ENCODE assay signal across 1 cellular context in the genomic region with DNA sequence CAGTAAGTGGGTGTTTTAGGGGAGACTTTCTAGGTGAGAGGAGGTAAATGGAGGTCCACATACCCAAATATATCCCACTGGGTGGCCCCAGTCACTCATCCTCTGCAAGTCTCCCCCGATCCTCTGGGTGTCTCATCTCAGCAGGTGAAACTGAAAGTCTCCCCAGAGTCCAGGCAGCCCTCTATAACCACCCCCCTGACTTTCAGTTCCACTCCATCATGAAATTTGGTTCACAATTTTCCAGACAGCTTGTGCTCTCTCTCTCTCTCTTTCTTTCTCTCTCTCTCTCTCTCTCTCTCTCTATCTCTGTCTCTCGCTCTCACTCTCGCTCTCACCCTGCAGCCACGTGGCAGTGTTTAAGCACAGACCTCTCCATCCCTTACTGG.
TF ChIP-seq lines count a peak whose summit lies in the region.

No MANE protein-coding gene starts in this region.

TF ChIP-seq in GM23338, 12 proteins besides CTCF, POLR2A, EP300 and RAD21 (continued from another document):
- TF ChIP-seq, protein P1, sequence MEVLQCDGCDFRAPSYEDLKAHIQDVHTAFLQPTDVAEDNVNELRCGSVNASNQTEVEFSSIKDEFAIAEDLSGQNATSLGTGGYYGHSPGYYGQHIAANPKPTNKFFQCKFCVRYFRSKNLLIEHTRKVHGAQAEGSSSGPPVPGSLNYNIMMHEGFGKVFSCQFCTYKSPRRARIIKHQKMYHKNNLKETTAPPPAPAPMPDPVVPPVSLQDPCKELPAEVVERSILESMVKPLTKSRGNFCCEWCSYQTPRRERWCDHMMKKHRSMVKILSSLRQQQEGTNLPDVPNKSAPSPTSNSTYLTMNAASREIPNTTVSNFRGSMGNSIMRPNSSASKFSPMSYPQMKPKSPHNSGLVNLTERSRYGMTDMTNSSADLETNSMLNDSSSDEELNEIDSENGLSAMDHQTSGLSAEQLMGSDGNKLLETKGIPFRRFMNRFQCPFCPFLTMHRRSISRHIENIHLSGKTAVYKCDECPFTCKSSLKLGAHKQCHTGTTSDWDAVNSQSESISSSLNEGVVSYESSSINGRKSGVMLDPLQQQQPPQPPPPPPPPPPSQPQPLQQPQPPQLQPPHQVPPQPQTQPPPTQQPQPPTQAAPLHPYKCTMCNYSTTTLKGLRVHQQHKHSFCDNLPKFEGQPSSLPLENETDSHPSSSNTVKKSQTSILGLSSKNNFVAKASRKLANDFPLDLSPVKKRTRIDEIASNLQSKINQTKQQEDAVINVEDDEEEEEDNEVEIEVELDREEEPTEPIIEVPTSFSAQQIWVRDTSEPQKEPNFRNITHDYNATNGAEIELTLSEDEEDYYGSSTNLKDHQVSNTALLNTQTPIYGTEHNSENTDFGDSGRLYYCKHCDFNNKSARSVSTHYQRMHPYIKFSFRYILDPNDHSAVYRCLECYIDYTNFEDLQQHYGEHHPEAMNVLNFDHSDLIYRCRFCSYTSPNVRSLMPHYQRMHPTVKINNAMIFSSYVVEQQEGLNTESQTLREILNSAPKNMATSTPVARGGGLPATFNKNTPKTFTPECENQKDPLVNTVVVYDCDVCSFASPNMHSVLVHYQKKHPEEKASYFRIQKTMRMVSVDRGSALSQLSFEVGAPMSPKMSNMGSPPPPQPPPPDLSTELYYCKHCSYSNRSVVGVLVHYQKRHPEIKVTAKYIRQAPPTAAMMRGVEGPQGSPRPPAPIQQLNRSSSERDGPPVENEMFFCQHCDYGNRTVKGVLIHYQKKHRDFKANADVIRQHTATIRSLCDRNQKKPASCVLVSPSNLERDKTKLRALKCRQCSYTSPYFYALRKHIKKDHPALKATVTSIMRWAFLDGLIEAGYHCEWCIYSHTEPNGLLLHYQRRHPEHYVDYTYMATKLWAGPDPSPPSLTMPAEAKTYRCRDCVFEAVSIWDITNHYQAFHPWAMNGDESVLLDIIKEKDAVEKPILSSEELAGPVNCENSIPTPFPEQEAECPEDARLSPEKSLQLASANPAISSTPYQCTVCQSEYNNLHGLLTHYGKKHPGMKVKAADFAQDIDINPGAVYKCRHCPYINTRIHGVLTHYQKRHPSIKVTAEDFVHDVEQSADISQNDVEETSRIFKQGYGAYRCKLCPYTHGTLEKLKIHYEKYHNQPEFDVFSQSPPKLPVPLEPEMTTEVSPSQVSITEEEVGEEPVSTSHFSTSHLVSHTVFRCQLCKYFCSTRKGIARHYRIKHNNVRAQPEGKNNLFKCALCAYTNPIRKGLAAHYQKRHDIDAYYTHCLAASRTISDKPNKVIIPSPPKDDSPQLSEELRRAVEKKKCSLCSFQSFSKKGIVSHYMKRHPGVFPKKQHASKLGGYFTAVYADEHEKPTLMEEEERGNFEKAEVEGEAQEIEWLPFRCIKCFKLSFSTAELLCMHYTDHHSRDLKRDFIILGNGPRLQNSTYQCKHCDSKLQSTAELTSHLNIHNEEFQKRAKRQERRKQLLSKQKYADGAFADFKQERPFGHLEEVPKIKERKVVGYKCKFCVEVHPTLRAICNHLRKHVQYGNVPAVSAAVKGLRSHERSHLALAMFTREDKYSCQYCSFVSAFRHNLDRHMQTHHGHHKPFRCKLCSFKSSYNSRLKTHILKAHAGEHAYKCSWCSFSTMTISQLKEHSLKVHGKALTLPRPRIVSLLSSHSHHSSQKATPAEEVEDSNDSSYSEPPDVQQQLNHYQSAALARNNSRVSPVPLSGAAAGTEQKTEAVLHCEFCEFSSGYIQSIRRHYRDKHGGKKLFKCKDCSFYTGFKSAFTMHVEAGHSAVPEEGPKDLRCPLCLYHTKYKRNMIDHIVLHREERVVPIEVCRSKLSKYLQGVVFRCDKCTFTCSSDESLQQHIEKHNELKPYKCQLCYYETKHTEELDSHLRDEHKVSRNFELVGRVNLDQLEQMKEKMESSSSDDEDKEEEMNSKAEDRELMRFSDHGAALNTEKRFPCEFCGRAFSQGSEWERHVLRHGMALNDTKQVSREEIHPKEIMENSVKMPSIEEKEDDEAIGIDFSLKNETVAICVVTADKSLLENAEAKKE (CRISPR knock-in tag; IDR thresholded peaks at IDR 0.05): no peak
